In the genomic region with DNA sequence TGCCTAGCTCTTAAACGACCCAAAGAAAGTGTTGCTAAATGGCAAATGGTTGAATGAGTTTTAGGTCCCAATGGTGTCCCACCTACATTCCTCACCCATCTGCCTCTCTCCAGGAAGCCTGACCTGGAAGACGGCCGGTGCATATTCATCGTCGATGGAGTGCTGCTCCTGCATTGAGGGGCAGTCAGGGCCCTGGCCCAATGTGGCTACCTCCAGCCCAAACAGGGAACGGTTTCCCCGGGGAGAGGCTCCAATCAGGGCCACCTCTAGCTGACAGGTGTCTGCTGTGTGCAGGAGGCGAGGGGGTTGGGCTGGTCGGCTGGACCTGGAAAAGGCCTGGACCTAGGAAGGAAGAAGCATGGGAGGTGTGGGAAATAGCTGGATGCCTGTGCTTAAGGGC, we compare ENCODE assay signal across 1 cellular context.
TF ChIP-seq lines count a peak whose summit lies in the region.

No MANE protein-coding gene starts in this region.

TF ChIP-seq in endothelial cell of umbilical vein, 7 proteins besides CTCF, POLR2A, EP300 and RAD21:
- TF ChIP-seq GATA2 (IDR thresholded peaks at IDR 0.05; ENCODE audit: insufficient read depth, insufficient read length, low read depth, low read length), result no peak
- TF ChIP-seq, protein P1, sequence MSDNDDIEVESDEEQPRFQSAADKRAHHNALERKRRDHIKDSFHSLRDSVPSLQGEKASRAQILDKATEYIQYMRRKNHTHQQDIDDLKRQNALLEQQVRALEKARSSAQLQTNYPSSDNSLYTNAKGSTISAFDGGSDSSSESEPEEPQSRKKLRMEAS (IDR thresholded peaks at IDR 0.05; ENCODE audit: insufficient read depth, insufficient read length), result no peak
- no peak for TF ChIP-seq EZH2 (IDR thresholded peaks at IDR 0.05; ENCODE audit: borderline replicate concordance, low read depth, low read length, severe bottlenecking)
- TF ChIP-seq JUN (IDR thresholded peaks at IDR 0.05; ENCODE audit: borderline replicate concordance, insufficient read depth, insufficient read length, low read depth), result no peak
- no peak for TF ChIP-seq MYC (IDR thresholded peaks at IDR 0.05; ENCODE audit: low read depth, low read length)
- TF ChIP-seq POLR2AphosphoS5 (IDR thresholded peaks at IDR 0.05; ENCODE audit: insufficient read depth, low read depth, low read length), result no peak
- no peak for TF ChIP-seq FOS (IDR thresholded peaks at IDR 0.05; ENCODE audit: borderline replicate concordance, insufficient read depth, low read length)
